Comparison of ENCODE assay signal across 18 cellular contexts in the genomic region with DNA sequence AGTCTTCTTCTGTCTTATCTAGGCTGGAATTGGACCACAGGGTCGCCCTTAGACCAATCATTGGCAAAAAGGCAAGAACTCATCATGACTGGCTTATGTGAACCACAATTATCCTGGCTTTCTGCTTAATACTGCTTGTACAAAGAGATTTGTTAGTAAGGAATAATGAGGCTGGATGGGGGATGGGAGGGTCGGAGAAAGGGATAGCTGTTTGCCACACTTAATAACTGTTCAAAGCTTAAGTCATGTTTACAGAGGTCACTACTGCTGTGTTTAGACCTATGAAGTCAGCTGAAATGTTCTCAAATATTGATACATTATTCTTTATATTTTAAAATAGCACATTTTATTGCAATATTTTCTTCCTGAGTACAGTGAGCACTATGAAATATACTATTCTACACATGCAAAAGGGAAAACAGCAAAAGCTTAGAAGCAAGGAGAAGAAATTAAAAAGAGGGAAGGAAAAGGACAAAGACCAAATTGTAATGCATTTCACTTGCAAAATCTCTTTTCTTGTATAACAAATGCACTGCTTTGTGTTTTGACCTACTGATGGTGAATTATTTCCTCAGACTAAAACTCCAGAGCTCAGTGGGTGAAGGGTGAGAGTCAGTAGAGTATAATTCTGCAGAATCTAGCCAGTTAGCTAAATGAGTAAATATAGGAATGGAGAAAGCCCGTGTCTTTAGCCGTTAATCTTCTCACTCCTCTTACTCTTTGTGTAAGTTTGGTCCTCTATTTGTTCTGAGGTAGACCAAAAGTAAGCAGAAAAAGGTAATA.
DNase-seq lines count a peak whose midpoint lies in the region; ATAC-seq and TF ChIP-seq lines count a peak whose summit lies in the region.
"Had no signal": no experiment of that assay in that cellular context is flagged by ENCODE, and none has a peak within 500 bp of the region (broad histone marks: within the 10 kb centered on the region; RNA-seq: fewer than 3 reads in every experiment).

No MANE protein-coding gene starts in this region.

- H3K27me3 ChIP-seq in OCI-LY1 (ENCODE audit: insufficient read depth, low read length) = no peaks in the 10 kb centered on the region
- H3K27me3 ChIP-seq: gastroesophageal sphincter had no signal

- ATAC-seq in GM21619 (IDR thresholded peaks at IDR 0.05; ENCODE audit: unreplicated experiment) (peak; percentile 21), HG03175 (IDR thresholded peaks at IDR 0.05; ENCODE audit: unreplicated experiment) (no peak)
- ATAC-seq: gastroesophageal sphincter had no signal

- TF ChIP-seq CTCF in OCI-LY1 (IDR thresholded peaks at IDR 0.05; ENCODE audit: low read length) (no peak), type B pancreatic cell (conservative IDR thresholded peaks at IDR 0.05) (no peak)

- H3K4me3 ChIP-seq in OCI-LY1 (ENCODE audit: low read depth, low read length, poor library complexity, severe bottlenecking) = peak overlapping the region; percentile 62
- H3K4me3 ChIP-seq: gastroesophageal sphincter had no signal

- no peaks in the 10 kb centered on the region for H3K79me2 ChIP-seq in OCI-LY1 (ENCODE audit: insufficient read depth, low read length)

- peak overlapping the region; percentile 79 for H3K4me2 ChIP-seq in OCI-LY1 (ENCODE audit: low read length)

- no peaks in the 10 kb centered on the region for H3K36me3 Mint-ChIP-seq in type B pancreatic cell

- no peaks in the 10 kb centered on the region for H3F3A ChIP-seq in OCI-LY1 (ENCODE audit: insufficient read depth, low read length)

- H3K4me1 Mint-ChIP-seq in type B pancreatic cell (ENCODE audit: unreplicated experiment) = peaks cover 56% of the 10 kb centered on the region
- H3K4me1 Mint-ChIP-seq: activated CD4-positive, alpha-beta T cell treated with anti-CD3 and anti-CD28 coated beads, Interleukin-2, amount 10 ng/mL, durations not matched to agents 24 days and 14 days had no signal

- H3K4me1 ChIP-seq in OCI-LY1 (ENCODE audit: insufficient read depth, low read length, severe bottlenecking) = peaks cover 63% of the 10 kb centered on the region
- H3K4me1 ChIP-seq: gastroesophageal sphincter had no signal

- peak overlapping the region; percentile 16 for H3K27ac Mint-ChIP-seq in type B pancreatic cell
- H3K27ac Mint-ChIP-seq: activated CD4-positive, alpha-beta T cell treated with anti-CD3 and anti-CD28 coated beads, Interleukin-2, amount 10 ng/mL, durations not matched to agents 24 days and 14 days had no signal

- peaks cover 6% of the 10 kb centered on the region for H3K27me3 Mint-ChIP-seq in type B pancreatic cell
- H3K27me3 Mint-ChIP-seq: activated CD4-positive, alpha-beta T cell treated with anti-CD3 and anti-CD28 coated beads, Interleukin-2, amount 10 ng/mL, durations not matched to agents 24 days and 14 days had no signal

- no peaks in the 10 kb centered on the region for H3K36me3 ChIP-seq in OCI-LY1 (ENCODE audit: insufficient read depth, low read length)
- H3K36me3 ChIP-seq: gastroesophageal sphincter had no signal

- peak overlapping the region; percentile 88 for H3K27ac ChIP-seq in OCI-LY1 (ENCODE audit: low read depth, low read length, poor library complexity, severe bottlenecking)
- H3K27ac ChIP-seq: gastroesophageal sphincter had no signal

- peak; percentile 66 for DNase-seq in medulla oblongata (ENCODE audit: extremely low spot score)
- no peak for DNase-seq in type B pancreatic cell (ENCODE audit: extremely low spot score, unreplicated experiment)
- DNase-seq in NOMO-1 (lab: John Stamatoyannopoulos, UW; ENCODE audit: unreplicated experiment in 2 of 2) = no peak
- no peak for DNase-seq in effector CD4-positive, alpha-beta T cell
- DNase-seq: activated CD4-positive, alpha-beta T cell treated with anti-CD3 and anti-CD28 coated beads, Interleukin-2, amount 10 ng/mL, durations not matched to agents 24 days and 14 days; activated CD8-positive, alpha-beta memory T cell treated with anti-CD3 and anti-CD28 coated beads, Interleukin-2, amount 50 U/mL, for 4 hours; activated effector memory CD4-positive, alpha-beta T cell treated with Interleukin-2 at 50 U/mL for 16 hours; COR-L47; erythroblast; HCEC 1CT; KG1; NCI-H1930; NCI-H446; retina had no signal

- H3K9me3 ChIP-seq in OCI-LY1 (ENCODE audit: low read length) = no peaks in the 10 kb centered on the region
- H3K9me3 ChIP-seq: gastroesophageal sphincter had no signal

- H2AFZ ChIP-seq in OCI-LY1 (ENCODE audit: low read length) = no peak overlapping the region; the same call in 1 of the 2 replicates

- H4K20me1 ChIP-seq in OCI-LY1 (ENCODE audit: insufficient read depth, low read length) = no peaks in the 10 kb centered on the region

- H3K9me3 Mint-ChIP-seq in type B pancreatic cell = peaks cover 5% of the 10 kb centered on the region

- peak overlapping the region; percentile 71 for H3K9ac ChIP-seq in OCI-LY1 (ENCODE audit: low read length)

- H3K4me3 Mint-ChIP-seq in type B pancreatic cell = peak overlapping the region; percentile 17
- H3K4me3 Mint-ChIP-seq: activated CD4-positive, alpha-beta T cell treated with anti-CD3 and anti-CD28 coated beads, Interleukin-2, amount 10 ng/mL, durations not matched to agents 24 days and 14 days had no signal

- H3K9me2 ChIP-seq in OCI-LY1 (ENCODE audit: low read depth, low read length) = no peaks in the 10 kb centered on the region
